Comparison of ENCODE assay signal across 1 cellular context in the genomic region with DNA sequence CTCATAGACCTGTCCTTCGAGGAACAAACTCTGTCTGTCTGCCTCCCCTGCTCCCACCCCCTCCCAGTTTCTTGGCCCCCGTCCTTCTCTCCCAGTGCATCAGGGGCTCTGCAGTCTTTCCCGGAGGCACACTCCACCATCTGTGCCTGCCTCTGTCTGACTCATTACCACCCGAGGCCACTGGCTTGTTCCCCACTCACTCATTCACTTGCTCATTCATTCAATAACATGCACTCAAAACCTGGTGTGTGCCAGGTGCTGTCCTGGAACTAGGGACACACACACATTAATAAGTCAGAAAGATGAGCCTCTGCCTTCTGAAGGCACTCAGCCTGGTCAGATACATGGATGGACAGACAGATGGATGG.
TF ChIP-seq lines count a peak whose summit lies in the region.

No MANE protein-coding gene starts in this region.

TF ChIP-seq in IMR-90, 13 proteins besides CTCF, POLR2A, EP300 and RAD21:
- TF ChIP-seq RCOR1 (IDR thresholded peaks at IDR 0.05; ENCODE audit: insufficient replicate concordance, low read length) (no peak), MAFK (IDR thresholded peaks at IDR 0.05; ENCODE audit: low read depth, low read length) (no peak), CEBPB (IDR thresholded peaks at IDR 0.05; ENCODE audit: low read depth, low read length) (no peak), MAZ (IDR thresholded peaks at IDR 0.05; ENCODE audit: borderline replicate concordance, low read depth, low read length) (no peak), MXI1 (IDR thresholded peaks at IDR 0.05; ENCODE audit: borderline replicate concordance, low read depth, low read length) (no peak), SMC3 (IDR thresholded peaks at IDR 0.05; ENCODE audit: low read depth, low read length) (no peak), CHD1 (IDR thresholded peaks at IDR 0.05; ENCODE audit: low read depth, low read length) (no peak), BHLHE40 (IDR thresholded peaks at IDR 0.05; ENCODE audit: low read depth, low read length) (no peak)
TF ChIP-seq in IMR-90: peak in this region for 0.
